Comparison of ENCODE assay signal across 1 cellular context in the genomic region with DNA sequence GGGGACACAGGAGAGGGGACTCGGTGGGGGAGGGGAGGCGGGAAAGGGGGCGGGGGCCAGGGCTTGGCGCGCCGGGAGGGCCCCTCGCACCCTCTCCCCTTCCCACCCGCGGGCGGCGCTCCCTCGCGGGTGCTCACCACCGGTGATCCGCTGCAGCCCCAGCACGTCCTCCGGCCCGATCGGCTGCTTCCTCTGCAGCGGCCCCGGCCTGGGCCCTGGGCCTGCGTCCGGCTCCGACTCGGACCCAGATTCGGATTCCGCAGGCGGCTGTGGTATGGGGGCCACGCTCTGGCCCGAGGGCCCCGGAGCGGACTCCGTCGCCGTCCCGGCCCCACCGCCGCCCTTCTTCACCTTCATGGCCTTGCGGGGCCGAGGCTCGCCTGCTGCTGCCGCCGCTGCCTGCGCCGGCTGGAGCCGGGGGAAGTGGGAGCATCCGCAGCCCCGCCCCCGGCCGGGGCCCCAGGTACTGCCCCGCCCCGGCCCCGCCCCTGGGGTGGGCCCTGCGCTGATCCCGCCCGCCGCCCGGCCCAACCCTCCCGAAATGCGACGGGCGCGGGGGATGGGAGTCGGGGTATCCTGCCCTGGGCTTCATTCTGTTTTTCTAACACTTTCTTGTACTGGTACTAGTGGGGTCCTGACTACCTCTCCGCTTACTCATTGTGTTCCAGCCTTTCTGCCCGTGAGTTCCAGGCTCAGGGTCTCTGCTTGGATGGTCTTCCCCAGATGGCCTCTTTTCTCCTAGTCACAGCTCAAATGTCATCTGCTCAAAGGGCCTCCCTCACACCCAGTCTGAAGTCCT.
TF ChIP-seq lines count a peak whose summit lies in the region.

A gene (minus strand): TSS at position 424 of the 799 bp plus-strand sequence. CDS start 67 bp downstream, at position 357.

TF ChIP-seq in HepG2, 621 proteins besides CTCF, POLR2A, EP300 and RAD21 (continued from another document and continues in another):
- TF ChIP-seq, protein P1, sequence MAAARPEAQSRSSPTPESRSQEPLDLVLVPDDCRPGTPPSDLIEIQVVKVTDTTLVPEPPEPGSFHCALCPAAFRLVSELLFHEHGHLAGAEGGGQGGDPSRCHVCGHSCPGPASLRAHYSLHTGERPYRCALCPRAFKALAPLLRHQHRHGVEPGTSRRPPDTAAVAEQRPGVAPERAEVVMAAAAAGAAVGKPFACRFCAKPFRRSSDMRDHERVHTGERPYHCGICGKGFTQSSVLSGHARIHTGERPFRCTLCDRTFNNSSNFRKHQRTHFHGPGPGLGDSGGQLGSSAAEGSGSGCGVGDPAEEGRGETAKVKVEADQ (CRISPR knock-in tag; IDR thresholded peaks at IDR 0.05; ENCODE audit: borderline replicate concordance), result 0 out of 2 replicates have a peak, but pooled peaks have one; percentile 45
- TF ChIP-seq, protein P2, sequence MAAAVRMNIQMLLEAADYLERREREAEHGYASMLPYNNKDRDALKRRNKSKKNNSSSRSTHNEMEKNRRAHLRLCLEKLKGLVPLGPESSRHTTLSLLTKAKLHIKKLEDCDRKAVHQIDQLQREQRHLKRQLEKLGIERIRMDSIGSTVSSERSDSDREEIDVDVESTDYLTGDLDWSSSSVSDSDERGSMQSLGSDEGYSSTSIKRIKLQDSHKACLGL (CRISPR knock-in tag; IDR thresholded peaks at IDR 0.05), result no peak
- TF ChIP-seq, protein P3, sequence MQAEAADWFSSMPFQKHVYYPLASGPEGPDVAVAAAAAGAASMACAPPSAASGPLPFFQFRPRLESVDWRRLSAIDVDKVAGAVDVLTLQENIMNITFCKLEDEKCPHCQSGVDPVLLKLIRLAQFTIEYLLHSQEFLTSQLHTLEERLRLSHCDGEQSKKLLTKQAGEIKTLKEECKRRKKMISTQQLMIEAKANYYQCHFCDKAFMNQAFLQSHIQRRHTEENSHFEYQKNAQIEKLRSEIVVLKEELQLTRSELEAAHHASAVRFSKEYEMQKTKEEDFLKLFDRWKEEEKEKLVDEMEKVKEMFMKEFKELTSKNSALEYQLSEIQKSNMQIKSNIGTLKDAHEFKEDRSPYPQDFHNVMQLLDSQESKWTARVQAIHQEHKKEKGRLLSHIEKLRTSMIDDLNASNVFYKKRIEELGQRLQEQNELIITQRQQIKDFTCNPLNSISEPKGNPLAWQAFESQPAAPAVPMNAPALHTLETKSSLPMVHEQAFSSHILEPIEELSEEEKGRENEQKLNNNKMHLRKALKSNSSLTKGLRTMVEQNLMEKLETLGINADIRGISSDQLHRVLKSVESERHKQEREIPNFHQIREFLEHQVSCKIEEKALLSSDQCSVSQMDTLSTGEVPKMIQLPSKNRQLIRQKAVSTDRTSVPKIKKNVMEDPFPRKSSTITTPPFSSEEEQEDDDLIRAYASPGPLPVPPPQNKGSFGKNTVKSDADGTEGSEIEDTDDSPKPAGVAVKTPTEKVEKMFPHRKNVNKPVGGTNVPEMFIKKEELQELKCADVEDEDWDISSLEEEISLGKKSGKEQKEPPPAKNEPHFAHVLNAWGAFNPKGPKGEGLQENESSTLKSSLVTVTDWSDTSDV (CRISPR knock-in tag; IDR thresholded peaks at IDR 0.05), result peak; percentile 52; the same call in 1 of the 2 replicates
- no peak for TF ChIP-seq SMAD1 (CRISPR knock-in tag; IDR thresholded peaks at IDR 0.05; ENCODE audit: borderline replicate concordance, low read depth)
- peak; percentile 83 for TF ChIP-seq PHF8 (CRISPR knock-in tag; IDR thresholded peaks at IDR 0.05)
- no peak for TF ChIP-seq AHR (CRISPR knock-in tag; IDR thresholded peaks at IDR 0.05)
- TF ChIP-seq JUND (CRISPR knock-in tag; IDR thresholded peaks at IDR 0.05), result no peak
- TF ChIP-seq MED8 (CRISPR knock-in tag; IDR thresholded peaks at IDR 0.05; ENCODE audit: insufficient replicate concordance), result no peak
- TF ChIP-seq SRSF1 (optimal IDR thresholded peaks at IDR 0.05; ENCODE audit: low read depth, low read length), result no peak
- TF ChIP-seq, protein P4, sequence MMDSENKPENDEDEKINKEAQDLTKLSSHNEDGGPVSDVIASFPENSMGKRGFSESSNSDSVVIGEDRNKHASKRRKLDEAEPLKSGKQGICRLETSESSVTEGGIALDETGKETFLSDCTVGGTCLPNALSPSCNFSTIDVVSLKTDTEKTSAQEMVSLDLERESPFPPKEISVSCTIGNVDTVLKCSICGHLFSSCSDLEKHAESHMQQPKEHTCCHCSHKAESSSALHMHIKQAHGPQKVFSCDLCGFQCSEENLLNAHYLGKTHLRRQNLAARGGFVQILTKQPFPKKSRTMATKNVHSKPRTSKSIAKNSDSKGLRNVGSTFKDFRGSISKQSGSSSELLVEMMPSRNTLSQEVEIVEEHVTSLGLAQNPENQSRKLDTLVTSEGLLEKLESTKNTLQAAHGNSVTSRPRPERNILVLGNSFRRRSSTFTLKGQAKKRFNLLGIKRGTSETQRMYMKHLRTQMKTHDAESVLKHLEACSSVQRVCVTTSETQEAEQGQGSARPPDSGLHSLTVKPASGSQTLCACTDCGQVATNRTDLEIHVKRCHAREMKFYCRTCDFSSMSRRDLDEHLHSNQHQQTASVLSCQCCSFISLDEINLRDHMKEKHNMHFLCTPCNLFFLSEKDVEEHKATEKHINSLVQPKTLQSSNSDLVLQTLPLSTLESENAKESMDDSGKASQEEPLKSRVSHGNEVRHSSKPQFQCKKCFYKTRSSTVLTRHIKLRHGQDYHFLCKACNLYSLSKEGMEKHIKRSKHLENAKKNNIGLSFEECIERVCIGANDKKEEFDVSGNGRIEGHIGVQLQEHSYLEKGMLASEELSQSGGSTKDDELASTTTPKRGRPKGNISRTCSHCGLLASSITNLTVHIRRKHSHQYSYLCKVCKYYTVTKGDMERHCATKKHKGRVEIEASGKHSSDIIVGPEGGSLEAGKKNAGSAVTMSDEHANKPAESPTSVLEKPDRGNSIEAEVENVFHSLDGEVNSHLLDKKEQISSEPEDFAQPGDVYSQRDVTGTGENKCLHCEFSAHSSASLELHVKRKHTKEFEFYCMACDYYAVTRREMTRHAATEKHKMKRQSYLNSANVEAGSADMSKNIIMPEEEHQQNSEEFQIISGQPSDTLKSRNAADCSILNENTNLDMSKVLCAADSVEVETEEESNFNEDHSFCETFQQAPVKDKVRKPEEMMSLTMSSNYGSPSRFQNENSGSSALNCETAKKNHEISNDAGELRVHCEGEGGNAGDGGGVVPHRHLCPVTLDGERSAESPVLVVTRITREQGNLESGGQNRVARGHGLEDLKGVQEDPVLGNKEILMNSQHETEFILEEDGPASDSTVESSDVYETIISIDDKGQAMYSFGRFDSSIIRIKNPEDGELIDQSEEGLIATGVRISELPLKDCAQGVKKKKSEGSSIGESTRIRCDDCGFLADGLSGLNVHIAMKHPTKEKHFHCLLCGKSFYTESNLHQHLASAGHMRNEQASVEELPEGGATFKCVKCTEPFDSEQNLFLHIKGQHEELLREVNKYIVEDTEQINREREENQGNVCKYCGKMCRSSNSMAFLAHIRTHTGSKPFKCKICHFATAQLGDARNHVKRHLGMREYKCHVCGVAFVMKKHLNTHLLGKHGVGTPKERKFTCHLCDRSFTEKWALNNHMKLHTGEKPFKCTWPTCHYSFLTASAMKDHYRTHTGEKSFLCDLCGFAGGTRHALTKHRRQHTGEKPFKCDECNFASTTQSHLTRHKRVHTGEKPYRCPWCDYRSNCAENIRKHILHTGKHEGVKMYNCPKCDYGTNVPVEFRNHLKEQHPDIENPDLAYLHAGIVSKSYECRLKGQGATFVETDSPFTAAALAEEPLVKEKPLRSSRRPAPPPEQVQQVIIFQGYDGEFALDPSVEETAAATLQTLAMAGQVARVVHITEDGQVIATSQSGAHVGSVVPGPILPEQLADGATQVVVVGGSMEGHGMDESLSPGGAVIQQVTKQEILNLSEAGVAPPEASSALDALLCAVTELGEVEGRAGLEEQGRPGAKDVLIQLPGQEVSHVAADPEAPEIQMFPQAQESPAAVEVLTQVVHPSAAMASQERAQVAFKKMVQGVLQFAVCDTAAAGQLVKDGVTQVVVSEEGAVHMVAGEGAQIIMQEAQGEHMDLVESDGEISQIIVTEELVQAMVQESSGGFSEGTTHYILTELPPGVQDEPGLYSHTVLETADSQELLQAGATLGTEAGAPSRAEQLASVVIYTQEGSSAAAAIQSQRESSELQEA (CRISPR knock-in tag; IDR thresholded peaks at IDR 0.05; ENCODE audit: not compliant biosample characterization), result no peak
- TF ChIP-seq, protein P5, sequence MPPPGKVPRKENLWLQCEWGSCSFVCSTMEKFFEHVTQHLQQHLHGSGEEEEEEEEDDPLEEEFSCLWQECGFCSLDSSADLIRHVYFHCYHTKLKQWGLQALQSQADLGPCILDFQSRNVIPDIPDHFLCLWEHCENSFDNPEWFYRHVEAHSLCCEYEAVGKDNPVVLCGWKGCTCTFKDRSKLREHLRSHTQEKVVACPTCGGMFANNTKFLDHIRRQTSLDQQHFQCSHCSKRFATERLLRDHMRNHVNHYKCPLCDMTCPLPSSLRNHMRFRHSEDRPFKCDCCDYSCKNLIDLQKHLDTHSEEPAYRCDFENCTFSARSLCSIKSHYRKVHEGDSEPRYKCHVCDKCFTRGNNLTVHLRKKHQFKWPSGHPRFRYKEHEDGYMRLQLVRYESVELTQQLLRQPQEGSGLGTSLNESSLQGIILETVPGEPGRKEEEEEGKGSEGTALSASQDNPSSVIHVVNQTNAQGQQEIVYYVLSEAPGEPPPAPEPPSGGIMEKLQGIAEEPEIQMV (CRISPR knock-in tag; IDR thresholded peaks at IDR 0.05; ENCODE audit: low read depth), result no peak
- TF ChIP-seq NONO (IDR thresholded peaks at IDR 0.05), result no peak
- 0 out of 2 replicates have a peak, but pooled peaks have one; percentile 23 for TF ChIP-seq NONO (CRISPR knock-in tag; conservative IDR thresholded peaks at IDR 0.05)
- TF ChIP-seq ZNF256 (CRISPR knock-in tag; conservative IDR thresholded peaks at IDR 0.05), result no peak
- TF ChIP-seq SP1 (IDR thresholded peaks at IDR 0.05), result no peak
- peak; percentile 15; the same call in 1 of the 2 replicates for TF ChIP-seq SP1 (CRISPR knock-in tag; IDR thresholded peaks at IDR 0.05)
- peak; percentile 61; the same call in 1 of the 2 replicates for TF ChIP-seq HOXA5 (CRISPR knock-in tag; IDR thresholded peaks at IDR 0.05)
- TF ChIP-seq, protein P6, sequence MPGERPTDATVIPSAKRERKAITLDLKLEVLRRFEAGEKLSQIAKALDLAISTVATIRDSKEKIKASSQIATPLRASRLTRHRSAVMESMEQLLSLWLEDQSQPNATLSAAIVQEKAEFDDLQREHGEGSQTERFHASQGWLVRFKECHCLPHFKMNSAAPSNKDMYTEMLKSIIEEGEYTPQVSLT (CRISPR knock-in tag; IDR thresholded peaks at IDR 0.05; ENCODE audit: borderline replicate concordance, low read depth), result 0 out of 2 replicates have a peak, but pooled peaks have one; percentile 59
- no peak for TF ChIP-seq SUZ12 (IDR thresholded peaks at IDR 0.05; ENCODE audit: low read depth, low read length)
- no peak for TF ChIP-seq RFX3 (CRISPR knock-in tag; IDR thresholded peaks at IDR 0.05)
- TF ChIP-seq, protein P7, sequence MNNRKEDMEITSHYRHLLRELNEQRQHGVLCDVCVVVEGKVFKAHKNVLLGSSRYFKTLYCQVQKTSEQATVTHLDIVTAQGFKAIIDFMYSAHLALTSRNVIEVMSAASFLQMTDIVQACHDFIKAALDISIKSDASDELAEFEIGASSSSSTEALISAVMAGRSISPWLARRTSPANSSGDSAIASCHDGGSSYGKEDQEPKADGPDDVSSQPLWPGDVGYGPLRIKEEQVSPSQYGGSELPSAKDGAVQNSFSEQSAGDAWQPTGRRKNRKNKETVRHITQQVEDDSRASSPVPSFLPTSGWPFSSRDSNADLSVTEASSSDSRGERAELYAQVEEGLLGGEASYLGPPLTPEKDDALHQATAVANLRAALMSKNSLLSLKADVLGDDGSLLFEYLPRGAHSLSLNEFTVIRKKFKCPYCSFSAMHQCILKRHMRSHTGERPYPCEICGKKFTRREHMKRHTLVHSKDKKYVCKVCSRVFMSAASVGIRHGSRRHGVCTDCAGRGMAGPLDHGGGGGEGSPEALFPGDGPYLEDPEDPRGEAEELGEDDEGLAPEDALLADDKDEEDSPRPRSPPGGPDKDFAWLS (CRISPR knock-in tag; IDR thresholded peaks at IDR 0.05; ENCODE audit: borderline replicate concordance), result no peak
- TF ChIP-seq, protein P8, sequence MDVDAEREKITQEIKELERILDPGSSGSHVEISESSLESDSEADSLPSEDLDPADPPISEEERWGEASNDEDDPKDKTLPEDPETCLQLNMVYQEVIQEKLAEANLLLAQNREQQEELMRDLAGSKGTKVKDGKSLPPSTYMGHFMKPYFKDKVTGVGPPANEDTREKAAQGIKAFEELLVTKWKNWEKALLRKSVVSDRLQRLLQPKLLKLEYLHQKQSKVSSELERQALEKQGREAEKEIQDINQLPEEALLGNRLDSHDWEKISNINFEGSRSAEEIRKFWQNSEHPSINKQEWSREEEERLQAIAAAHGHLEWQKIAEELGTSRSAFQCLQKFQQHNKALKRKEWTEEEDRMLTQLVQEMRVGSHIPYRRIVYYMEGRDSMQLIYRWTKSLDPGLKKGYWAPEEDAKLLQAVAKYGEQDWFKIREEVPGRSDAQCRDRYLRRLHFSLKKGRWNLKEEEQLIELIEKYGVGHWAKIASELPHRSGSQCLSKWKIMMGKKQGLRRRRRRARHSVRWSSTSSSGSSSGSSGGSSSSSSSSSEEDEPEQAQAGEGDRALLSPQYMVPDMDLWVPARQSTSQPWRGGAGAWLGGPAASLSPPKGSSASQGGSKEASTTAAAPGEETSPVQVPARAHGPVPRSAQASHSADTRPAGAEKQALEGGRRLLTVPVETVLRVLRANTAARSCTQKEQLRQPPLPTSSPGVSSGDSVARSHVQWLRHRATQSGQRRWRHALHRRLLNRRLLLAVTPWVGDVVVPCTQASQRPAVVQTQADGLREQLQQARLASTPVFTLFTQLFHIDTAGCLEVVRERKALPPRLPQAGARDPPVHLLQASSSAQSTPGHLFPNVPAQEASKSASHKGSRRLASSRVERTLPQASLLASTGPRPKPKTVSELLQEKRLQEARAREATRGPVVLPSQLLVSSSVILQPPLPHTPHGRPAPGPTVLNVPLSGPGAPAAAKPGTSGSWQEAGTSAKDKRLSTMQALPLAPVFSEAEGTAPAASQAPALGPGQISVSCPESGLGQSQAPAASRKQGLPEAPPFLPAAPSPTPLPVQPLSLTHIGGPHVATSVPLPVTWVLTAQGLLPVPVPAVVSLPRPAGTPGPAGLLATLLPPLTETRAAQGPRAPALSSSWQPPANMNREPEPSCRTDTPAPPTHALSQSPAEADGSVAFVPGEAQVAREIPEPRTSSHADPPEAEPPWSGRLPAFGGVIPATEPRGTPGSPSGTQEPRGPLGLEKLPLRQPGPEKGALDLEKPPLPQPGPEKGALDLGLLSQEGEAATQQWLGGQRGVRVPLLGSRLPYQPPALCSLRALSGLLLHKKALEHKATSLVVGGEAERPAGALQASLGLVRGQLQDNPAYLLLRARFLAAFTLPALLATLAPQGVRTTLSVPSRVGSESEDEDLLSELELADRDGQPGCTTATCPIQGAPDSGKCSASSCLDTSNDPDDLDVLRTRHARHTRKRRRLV (CRISPR knock-in tag; IDR thresholded peaks at IDR 0.05), result no peak
- peak; percentile 61; the same call in 1 of the 2 replicates for TF ChIP-seq TAF1 (CRISPR knock-in tag; IDR thresholded peaks at IDR 0.05)
